In genomic region chr2:120372816-120373215, GRCh38 we compare ENCODE assay signal across 28 cellular contexts. TPM values are rescaled to one million over a fixed set of nuclear protein-coding genes. Genes with fewer than 3 reads are reported as not detected.
"Had no signal": no experiment of that assay in that cellular context is flagged by ENCODE, and none has a peak within 500 bp of the region (broad histone marks: within the 10 kb centered on the region; RNA-seq: fewer than 3 reads in every experiment).

No MANE protein-coding gene starts in this region.

- H3K9me3 ChIP-seq: esophagus muscularis mucosa, left ventricle myocardium inferior, pancreas, prostate gland, stomach, thyroid gland, upper lobe of right lung had no signal

- H3K27ac ChIP-seq: esophagus muscularis mucosa, foreskin keratinocyte, heart right ventricle, left ventricle myocardium inferior, pancreas, prostate gland, stomach, thyroid gland, upper lobe of right lung, VCaP had no signal

- H3K4me3 ChIP-seq: esophagus muscularis mucosa, heart right ventricle, left ventricle myocardium inferior, lung, pancreas, prostate gland, smooth muscle cell, stomach, thyroid gland, upper lobe of right lung had no signal

- ATAC-seq: foreskin keratinocyte; heart right ventricle; pancreas; stimulated activated naive B cell treated with anti-CD40 and anti-IgM and Interleukin-4, amounts not matched to agents 10 μg/mL and 1 μg/mL and 100 μg/mL, for 72 hours; upper lobe of right lung had no signal

- H3K36me3 ChIP-seq: esophagus muscularis mucosa, heart right ventricle, left ventricle myocardium inferior, pancreas, prostate gland, stomach, thyroid gland, upper lobe of right lung had no signal

- FAIRE-seq: colon, pancreas, TTC549 had no signal

- H3K4me1 ChIP-seq: esophagus muscularis mucosa, foreskin keratinocyte, heart right ventricle, left ventricle myocardium inferior, pancreas, prostate gland, stomach, thyroid gland, upper lobe of right lung had no signal

- DNase-seq: activated CD4-positive, alpha-beta T cell treated with anti-CD3 and anti-CD28 coated beads for 4 hours; activated CD4-positive, alpha-beta T cell treated with anti-CD3 and anti-CD28 coated beads, Interleukin-2, amount 50 U/mL, for 4 hours; activated effector memory CD4-positive, alpha-beta T cell treated with Interleukin-2 at 50 U/mL for 16 hours; activated naive CD4-positive, alpha-beta T cell treated with Interleukin-2 at 50 U/mL for 16 hours; anterior cingulate cortex; dermis blood vessel endothelial cell; effector CD4-positive, alpha-beta T cell; foreskin keratinocyte; heart right ventricle; islet precursor cell; left ventricle myocardium inferior; nephron progenitor cell; nucleus accumbens; retina; stimulated activated CD4-positive, alpha-beta T cell treated with anti-CD3 and anti-CD28 coated beads, Interleukin-1b, Interleukin-23, amount 100 ng/mL, for 48 hours; stimulated activated CD4-positive, alpha-beta T cell treated with anti-CD3 and anti-CD28 coated beads, Interleukin-4, amount 100 ng/mL, for 4 hours; stimulated activated naive B cell treated with anti-CD40 and anti-IgM and Interleukin-4, amounts not matched to agents 10 μg/mL and 1 μg/mL and 100 μg/mL, for 72 hours; stomach; thyroid gland; upper lobe of right lung had no signal

- H3K4me2 ChIP-seq: smooth muscle cell had no signal

- H3K27me3 ChIP-seq: pancreas, thyroid gland, upper lobe of right lung had no signal

RNA-seq across cellular contexts. Expression of gene INHBB, which starts 26.9 kb away (rescaled TPM):
- total RNA-seq: foreskin keratinocyte had no signal
- polyA plus RNA-seq: foreskin keratinocyte had no signal
